In genomic region chr11:96854425-96854824, GRCh38 we compare ENCODE assay signal across 31 cellular contexts.
DNase-seq lines count a peak whose midpoint lies in the region; ATAC-seq and TF ChIP-seq lines count a peak whose summit lies in the region.
"Had no signal": no experiment of that assay in that cellular context is flagged by ENCODE, and none has a peak within 500 bp of the region (broad histone marks: within the 10 kb centered on the region; RNA-seq: fewer than 3 reads in every experiment).

No MANE protein-coding gene starts in this region.

- H3K4me1 ChIP-seq in right cardiac atrium (ENCODE audit: control insufficient read depth, insufficient read depth, low read length) = no peaks in the 10 kb centered on the region
- no peaks in the 10 kb centered on the region for H3K4me1 ChIP-seq in right atrium auricular region
- H3K4me1 ChIP-seq in heart left ventricle = peaks cover 0 to 5% (median 0%) of the 10 kb centered on the region in 12 donors
- H3K4me1 ChIP-seq: A549; BE2C; BLaER1; BLaER1 treated with 17β-estradiol and CSF1 and Interleukin-3, amounts not matched to agents 10 nM and 100 nM; Caco-2 had no signal

- H3K36me3 ChIP-seq in right atrium auricular region (no peaks in the 10 kb centered on the region), heart left ventricle (no peaks in the 10 kb centered on the region)
- H3K36me3 ChIP-seq: BE2C; BLaER1; BLaER1 treated with 17β-estradiol and CSF1 and Interleukin-3, amounts not matched to agents 10 nM and 100 nM had no signal

- TF ChIP-seq CTCF in right atrium auricular region (IDR thresholded peaks at IDR 0.05) (no peak), heart left ventricle (IDR thresholded peaks at IDR 0.05) (no peak)

- H3K9me3 ChIP-seq in right cardiac atrium (ENCODE audit: control insufficient read depth, low read length) (no peaks in the 10 kb centered on the region), right atrium auricular region (no peaks in the 10 kb centered on the region), heart left ventricle (peaks cover 0 to 2% (median 0%) of the 10 kb centered on the region in 12 donors)
- H3K9me3 ChIP-seq: A549, BE2C, BLaER1, Caco-2 had no signal

- 32% methylated on average over 3 of the region's 3 CpGs for WGBS in right cardiac atrium
- WGBS in heart left ventricle, 4 donors = 34 to 50% (median 42%) methylated on average over 3 of the region's 3 CpGs

- DNase-seq in Right ventricle myocardium inferior (ENCODE audit: missing footprints) = no peak
- DNase-seq in right cardiac atrium = no peak
- DNase-seq in Right ventricle myocardium superior = no peak
- no peak for DNase-seq in right atrium auricular region (ENCODE audit: low spot score)
- no peak for DNase-seq in left ventricle myocardium superior
- DNase-seq in heart left ventricle = no peak
- DNase-seq: 8988T; ACHN; AML-193; BE2C; C1 segment of cervical spinal cord; Caco-2; Calu3; CD4-positive, alpha-beta memory T cell; CD4-positive, alpha-beta T cell; CD4-positive, CD25-positive, alpha-beta regulatory T cell; CD8-positive, alpha-beta memory T cell; CD8-positive, alpha-beta T cell; COR-L47; DMS 273 treated with DMSO at 0.1 percent for 48 hours; DMS153; DMS53; DMS79; DMS79 treated with DMSO at 0.1 percent for 48 hours; DND-41; EL had no signal

- H3K27me3 ChIP-seq in right cardiac atrium (ENCODE audit: control insufficient read depth, insufficient read depth) (no peaks in the 10 kb centered on the region), right atrium auricular region (no peaks in the 10 kb centered on the region), heart left ventricle (no peaks in the 10 kb centered on the region)
- H3K27me3 ChIP-seq: BE2C; BLaER1; BLaER1 treated with 17β-estradiol and CSF1 and Interleukin-3, amounts not matched to agents 10 nM and 100 nM had no signal

- H3K4me3 ChIP-seq in right cardiac atrium (ENCODE audit: low read length) (no peak overlapping the region), right atrium auricular region (no peak overlapping the region), heart left ventricle (no peak overlapping the region)
- H3K4me3 ChIP-seq: A549; BLaER1; BLaER1 treated with 17β-estradiol and CSF1 and Interleukin-3, amounts not matched to agents 10 nM and 100 nM had no signal

- intact Hi-C loops in Right ventricle myocardium inferior (cut with DNase I) = no loop called here
- intact Hi-C loops in right cardiac atrium (cut with DNase I) = no loop called here
- intact Hi-C loops in Right ventricle myocardium superior (cut with DNase I) = no loop called here
- intact Hi-C loops in left ventricle myocardium superior (cut with micrococcal nuclease) = no loop called here
- intact Hi-C loops in heart left ventricle (cut with DNase I) = no loop called here

- peak; percentile 54 for ATAC-seq in Right ventricle myocardium inferior
- ATAC-seq in right cardiac atrium = no peak
- peak; percentile 70 for ATAC-seq in Right ventricle myocardium superior (ENCODE audit: poor library complexity)
- peak; percentile 32 for ATAC-seq in left ventricle myocardium superior
- ATAC-seq in heart left ventricle = no peak
- ATAC-seq: A549; CD8-positive, alpha-beta T cell had no signal

- TF ChIP-seq POLR2A in heart left ventricle (IDR thresholded peaks at IDR 0.05) = no peak

- no peak overlapping the region for H3K27ac ChIP-seq in right cardiac atrium (ENCODE audit: low read length)
- peak overlapping the region in 1 of 2 donors; percentile 2 for H3K27ac ChIP-seq in right atrium auricular region
- no peak overlapping the region for H3K27ac ChIP-seq in heart left ventricle
- H3K27ac ChIP-seq: 22Rv1; A549; BLaER1; BLaER1 treated with 17β-estradiol and CSF1 and Interleukin-3, amounts not matched to agents 10 nM and 100 nM; C4-2B had no signal

Comparison
In these comparisons a context has a peak if more than half of its experiments do, and no peak if none do; other contexts are left out.
1. ATAC-seq: peak in Right ventricle myocardium inferior (single experiment), Right ventricle myocardium superior (single experiment) and left ventricle myocardium superior (single experiment); none in right cardiac atrium (0 of 2) and heart left ventricle (0 of 4).